In genomic region chr11:132576706-132577105, GRCh38 we compare ENCODE assay signal across 12 cellular contexts.
DNase-seq lines count a peak whose midpoint lies in the region; ATAC-seq, FAIRE-seq and TF ChIP-seq lines count a peak whose summit lies in the region.
"Had no signal": no experiment of that assay in that cellular context is flagged by ENCODE, and none has a peak within 500 bp of the region (broad histone marks: within the 10 kb centered on the region; RNA-seq: fewer than 3 reads in every experiment).

No MANE protein-coding gene starts in this region.

- no peak overlapping the region for H3K4me3 Mint-ChIP-seq in osteocyte (ENCODE audit: unreplicated experiment)
- H3K4me3 Mint-ChIP-seq: activated naive CD4-positive, alpha-beta T cell treated with anti-CD3 and anti-CD28 coated beads for 36 hours had no signal

- H3K4me1 Mint-ChIP-seq in osteocyte (ENCODE audit: unreplicated experiment): peaks cover 12% of the 10 kb centered on the region

- TF ChIP-seq CTCF in fibroblast of mammary gland (conservative IDR thresholded peaks at IDR 0.05; ENCODE audit: control insufficient read depth, insufficient read depth, low read depth, low read length) (no peak), osteocyte (IDR thresholded peaks at IDR 0.05) (no peak)

- no peaks in the 10 kb centered on the region for H3K27me3 Mint-ChIP-seq in osteocyte (ENCODE audit: unreplicated experiment)

- H3K27ac Mint-ChIP-seq in osteocyte (ENCODE audit: unreplicated experiment): peak overlapping the region; percentile 73
- H3K27ac Mint-ChIP-seq: activated naive CD4-positive, alpha-beta T cell treated with anti-CD3 and anti-CD28 coated beads for 36 hours had no signal

- FAIRE-seq in RCC 7860 (lab: Jason Lieb, UNC): peak; percentile 80

- peaks cover 7% of the 10 kb centered on the region for H3K36me3 Mint-ChIP-seq in osteocyte (ENCODE audit: unreplicated experiment)

- no peak overlapping the region for H3K4me3 ChIP-seq in fibroblast of mammary gland (ENCODE audit: control insufficient read depth, low read depth, low read length)
- H3K4me3 ChIP-seq: left ventricle myocardium inferior had no signal

- H3K9me3 Mint-ChIP-seq in osteocyte (ENCODE audit: unreplicated experiment): peaks cover 22% of the 10 kb centered on the region

- no peak for ATAC-seq in GM21529 (IDR thresholded peaks at IDR 0.05; ENCODE audit: unreplicated experiment)

- DNase-seq in EL (peak; percentile 97), RCC 7860 (ENCODE audit: low spot score) (peak; percentile 87), fibroblast of mammary gland (ENCODE audit: low read depth) (peak; percentile 39), osteocyte (ENCODE audit: extremely low spot score, unreplicated experiment) (peak; percentile 87), HuH-7 (ENCODE audit: low spot score) (no peak), cortex of kidney (lab: John Stamatoyannopoulos, UW) (no peak)
- no peak for DNase-seq in activated CD8-positive, alpha-beta memory T cell treated with anti-CD3 and anti-CD28 coated beads for 24 hours
- DNase-seq: activated naive CD4-positive, alpha-beta T cell treated with anti-CD3 and anti-CD28 coated beads for 36 hours; GOT3; left ventricle myocardium inferior; NCI-H1092 had no signal

Comparison
In these comparisons a context has a peak if more than half of its experiments do, and no peak if none do; other contexts are left out.
1. DNase-seq: peak in EL (single experiment), RCC 7860 (single experiment), fibroblast of mammary gland (single experiment) and osteocyte (single experiment); none in HuH-7 (single experiment), activated CD8-positive, alpha-beta memory T cell treated with anti-CD3 and anti-CD28 coated beads for 24 hours (single experiment) and cortex of kidney (single experiment).